16 cellular contexts compared by ENCODE assay signal in genomic region chr11:77182542-77183420, GRCh38. TPM values are rescaled to one million over a fixed set of nuclear protein-coding genes. Genes with fewer than 3 reads are reported as not detected.
DNase-seq lines count a peak whose midpoint lies in the region; ATAC-seq and TF ChIP-seq lines count a peak whose summit lies in the region.
"Had no signal": no experiment of that assay in that cellular context is flagged by ENCODE, and none has a peak within 500 bp of the region (broad histone marks: within the 10 kb centered on the region; RNA-seq: fewer than 3 reads in every experiment).

No MANE protein-coding gene starts in this region.

- H3K9me3 Mint-ChIP-seq in brain, result peaks cover 0 to 5% (median 0%) of the 10 kb centered on the region in 5 experiments
- H3K9me3 Mint-ChIP-seq in stimulated activated memory B cell treated with anti-CD40 and anti-IgM and Interleukin-4, amounts not matched to agents 10 μg/mL and 1 μg/mL and 100 μg/mL, for 72 hours, result peaks cover 7% of the 10 kb centered on the region
- H3K9me3 Mint-ChIP-seq: HFFc6 had no signal

- intact Hi-C loops in left ventricle myocardium inferior (cut with micrococcal nuclease), result no loop called here
- intact Hi-C loops in left cardiac atrium (cut with DNase I), result no loop called here
- intact Hi-C loops in lower lobe of right lung (cut with DNase I), result no loop called here
- intact Hi-C loops in lower leg skin (cut with DNase I; ENCODE audit: low total_unique reads), result no loop called here

- no peak for TF ChIP-seq POLR2A in lower leg skin (IDR thresholded peaks at IDR 0.05)

- H3K27ac ChIP-seq in left ventricle myocardium inferior (replicated peaks), result no peak overlapping the region
- no peak overlapping the region for H3K27ac ChIP-seq in lower lobe of right lung

- H3K4me1 ChIP-seq in left ventricle myocardium inferior (peaks cover 4% of the 10 kb centered on the region), lower lobe of right lung (no peaks in the 10 kb centered on the region)

- no peaks in the 10 kb centered on the region for H3K36me3 Mint-ChIP-seq in brain
- no peaks in the 10 kb centered on the region for H3K36me3 Mint-ChIP-seq in stimulated activated memory B cell treated with anti-CD40 and anti-IgM and Interleukin-4, amounts not matched to agents 10 μg/mL and 1 μg/mL and 100 μg/mL, for 72 hours

- H3K36me3 ChIP-seq in left ventricle myocardium inferior (no peaks in the 10 kb centered on the region), lower lobe of right lung (no peaks in the 10 kb centered on the region)

- no peak for ATAC-seq in left cardiac atrium
- no peak for ATAC-seq in lower lobe of right lung
- ATAC-seq in stimulated activated memory B cell treated with anti-CD40 and anti-IgM and Interleukin-4, amounts not matched to agents 10 μg/mL and 1 μg/mL and 100 μg/mL, for 72 hours, result no peak

- DNase-seq in left ventricle myocardium inferior (peak; percentile 12), left cardiac atrium (no peak), lower lobe of right lung (peak; percentile 37), NCI-H748 treated with DMSO at 0.1 percent for 48 hours (lab: John Stamatoyannopoulos, UW) (no peak), lower leg skin (ENCODE audit: low spot score in 2 of 2) (no peak)
- DNase-seq: Calu3; CD4-positive, alpha-beta T cell; DMS 273 treated with DMSO at 0.1 percent for 48 hours; DMS79; EL; GOT3; HCEC 1CT; HFFc6 had no signal

- H3K9me3 ChIP-seq in left ventricle myocardium inferior (replicated peaks), result no peaks in the 10 kb centered on the region
- H3K9me3 ChIP-seq in lower lobe of right lung, result no peaks in the 10 kb centered on the region

- H3K4me3 Mint-ChIP-seq in brain, result no peak overlapping the region
- no peak overlapping the region for H3K4me3 Mint-ChIP-seq in stimulated activated memory B cell treated with anti-CD40 and anti-IgM and Interleukin-4, amounts not matched to agents 10 μg/mL and 1 μg/mL and 100 μg/mL, for 72 hours
- H3K4me3 Mint-ChIP-seq: B cell; CD4-positive, alpha-beta T cell; HFFc6 had no signal

- H3K4me3 ChIP-seq in left ventricle myocardium inferior (no peak overlapping the region), lower lobe of right lung (no peak overlapping the region), lower leg skin (ENCODE audit: low read depth, poor library complexity, severe bottlenecking) (no peak overlapping the region)

- H3K27me3 ChIP-seq in left ventricle myocardium inferior (ENCODE audit: low read depth) (no peaks in the 10 kb centered on the region), lower lobe of right lung (ENCODE audit: low read depth) (peaks cover 3% of the 10 kb centered on the region)

- peaks cover 3% of the 10 kb centered on the region for H3K27me3 Mint-ChIP-seq in brain
- H3K27me3 Mint-ChIP-seq in stimulated activated memory B cell treated with anti-CD40 and anti-IgM and Interleukin-4, amounts not matched to agents 10 μg/mL and 1 μg/mL and 100 μg/mL, for 72 hours, result peaks cover 31% of the 10 kb centered on the region
- H3K27me3 Mint-ChIP-seq: B cell; CD4-positive, alpha-beta T cell had no signal

- H3K27ac Mint-ChIP-seq in brain, result peak overlapping the region in 3 of 5 experiments; percentile 71 to 81 (median 79)
- peak overlapping the region; percentile 6 for H3K27ac Mint-ChIP-seq in stimulated activated memory B cell treated with anti-CD40 and anti-IgM and Interleukin-4, amounts not matched to agents 10 μg/mL and 1 μg/mL and 100 μg/mL, for 72 hours
- H3K27ac Mint-ChIP-seq: B cell; CD4-positive, alpha-beta T cell; HFFc6 had no signal

- H3K4me1 Mint-ChIP-seq in brain, result peaks cover 13% of the 10 kb centered on the region
- H3K4me1 Mint-ChIP-seq in stimulated activated memory B cell treated with anti-CD40 and anti-IgM and Interleukin-4, amounts not matched to agents 10 μg/mL and 1 μg/mL and 100 μg/mL, for 72 hours, result no peaks in the 10 kb centered on the region
- H3K4me1 Mint-ChIP-seq: B cell had no signal

- WGBS in lower leg skin, 2 donors, result 86 to 91% methylated on average over 17 to 20 of the region's 20 CpGs

- TF ChIP-seq CTCF in left ventricle myocardium inferior (IDR thresholded peaks at IDR 0.05; ENCODE audit: borderline replicate concordance), result no peak
- TF ChIP-seq CTCF in brain (conservative IDR thresholded peaks at IDR 0.05), result no peak
- TF ChIP-seq CTCF in lower lobe of right lung (IDR thresholded peaks at IDR 0.05), result no peak
- TF ChIP-seq CTCF in lower leg skin (IDR thresholded peaks at IDR 0.05), result no peak

RNA-seq across cellular contexts. Expression of gene MYO7A, which starts 54.7 kb away (rescaled TPM):
- total RNA-seq in left ventricle myocardium inferior (3.2 TPM), left cardiac atrium (10 to 100 TPM in 1 of 2 donors, 1 to 10 TPM in 1; 7.5 to 11.1 TPM), lower lobe of right lung (5.5 TPM), lower leg skin (1 to 10 TPM in 3 of 4 donors, under 1 TPM in 1; 0.69 to 2.1 (median 1.4) TPM)
- 4.2 TPM for polyA plus RNA-seq in brain (ENCODE audit: insufficient read depth, low read depth, low replicate concordance)

Comparison
In these comparisons a context has a peak if more than half of its experiments do, and no peak if none do; other contexts are left out.
1. DNase-seq: peak in left ventricle myocardium inferior (single experiment) and lower lobe of right lung (single experiment); none in left cardiac atrium (single experiment), NCI-H748 treated with DMSO at 0.1 percent for 48 hours (single experiment) and lower leg skin (0 of 2).